ENCODE assay signal across 8 cellular contexts in genomic region chrX:123833387-123833786, GRCh38. TPM values are rescaled to one million over a fixed set of nuclear protein-coding genes. Genes with fewer than 3 reads are reported as not detected.
DNase-seq lines count a peak whose midpoint lies in the region; ATAC-seq and TF ChIP-seq lines count a peak whose summit lies in the region.

No MANE protein-coding gene starts in this region.

- H3K9me2 ChIP-seq in Loucy (replicated peaks; ENCODE audit: low read depth, low read length) = no peaks in the 10 kb centered on the region

- H3K9me3 ChIP-seq in Loucy (ENCODE audit: insufficient read depth, low read depth, low read length) = no peaks in the 10 kb centered on the region

- no peak overlapping the region for H2AFZ ChIP-seq in Loucy (ENCODE audit: low read length)

- intact Hi-C loops in head of caudate nucleus (cut with DNase I) = no loop called here

- no peak overlapping the region for H3K27ac ChIP-seq in RWPE1

- H3K36me3 ChIP-seq in H7 (replicated peaks; ENCODE audit: control insufficient read depth, insufficient read depth, low read length) = no peaks in the 10 kb centered on the region
- no peaks in the 10 kb centered on the region for H3K36me3 ChIP-seq in Loucy (ENCODE audit: insufficient read depth, low read length)

- H3K79me2 ChIP-seq in Loucy (ENCODE audit: insufficient read depth, low read length) = no peaks in the 10 kb centered on the region

- no peak overlapping the region for H3K4me3 ChIP-seq in H7 (ENCODE audit: insufficient read depth, low read depth, low read length)
- H3K4me3 ChIP-seq in Loucy (ENCODE audit: low read length, poor library complexity, severe bottlenecking) = no peak overlapping the region

- H3K27me3 ChIP-seq in H7 (ENCODE audit: control insufficient read depth, insufficient read depth, low read length) (no peaks in the 10 kb centered on the region), Loucy (ENCODE audit: insufficient read depth, low read length, poor library complexity, severe bottlenecking) (no peaks in the 10 kb centered on the region)

- no peak overlapping the region for H3K4me2 ChIP-seq in Loucy (ENCODE audit: low read depth, low read length, poor library complexity, severe bottlenecking)

- H3F3A ChIP-seq in Loucy (ENCODE audit: low read depth) = no peaks in the 10 kb centered on the region

- TF ChIP-seq CTCF in Loucy (conservative IDR thresholded peaks at IDR 0.05; ENCODE audit: low read length) (peak; percentile 65), RWPE1 (conservative IDR thresholded peaks at IDR 0.05; ENCODE audit: low read depth) (peak; percentile 63)

- H4K20me1 ChIP-seq in Loucy (ENCODE audit: insufficient read depth, low read length, poor library complexity, severe bottlenecking) = no peaks in the 10 kb centered on the region

- CTCF ChIA-PET in RWPE1 (lab: Yijun Ruan, JAX) = interaction anchor here (0.6 to 1.0 kb wide), 5 partner anchors 54 to 414 kb away, joined by 3 to 5 read pairs (median 3); no protein-coding TSS in a partner anchor

- peak; percentile 60 for DNase-seq in GM03348 (ENCODE audit: low spot score)
- peak; percentile 84 for DNase-seq in H7
- peak; percentile 58 for DNase-seq in RWPE1 (ENCODE audit: low spot score)
- peak; percentile 82 for DNase-seq in activated effector memory CD4-positive, alpha-beta T cell treated with anti-CD3 and anti-CD28 coated beads, Interleukin-2, amount 50 U/mL, for 16 hours
- peak in 39 of 42 donors; percentile 8 to 80 (median 47) for DNase-seq in head of caudate nucleus
- DNase-seq in putamen (ENCODE audit: low spot score) = peak; percentile 19

- ATAC-seq in GM18498 (IDR thresholded peaks at IDR 0.05; ENCODE audit: unreplicated experiment) = no peak

- no peak overlapping the region for H3K9ac ChIP-seq in Loucy (ENCODE audit: low read depth, low read length, poor library complexity, severe bottlenecking)

- H3K4me1 ChIP-seq in Loucy (ENCODE audit: insufficient read depth, low read length, poor library complexity, severe bottlenecking) = no peaks in the 10 kb centered on the region

- POLR2A ChIA-PET in RWPE1 (lab: Yijun Ruan, JAX; ENCODE audit: low non-redundant PET) = no interaction called here

RNA-seq across cellular contexts. Expression of gene XIAP, which starts 26.5 kb away (rescaled TPM):
- 27.2 and 37.7 TPM in 2 replicates for total RNA-seq in H7 (2014; rRNA removed; shearing (Covaris generic))

Comparison
In these comparisons a context has a peak if more than half of its experiments do, and no peak if none do; other contexts are left out.
1. DNase-seq: peak in every context shown above with its lines; median percentile 84 in H7; 82 in activated effector memory CD4-positive, alpha-beta T cell treated with anti-CD3 and anti-CD28 coated beads, Interleukin-2, amount 50 U/mL, for 16 hours; 60 in GM03348; 58 in RWPE1; 47 in head of caudate nucleus; 19 in putamen.